In genomic region chr2:3667151-3667631, GRCh38 we compare ENCODE assay signal across 17 cellular contexts. TPM values are rescaled to one million over a fixed set of nuclear protein-coding genes. Genes with fewer than 3 reads are reported as not detected.
DNase-seq lines count a peak whose midpoint lies in the region; ATAC-seq, FAIRE-seq and TF ChIP-seq lines count a peak whose summit lies in the region.
"Had no signal": no experiment of that assay in that cellular context is flagged by ENCODE, and none has a peak within 500 bp of the region (broad histone marks: within the 10 kb centered on the region; RNA-seq: fewer than 3 reads in every experiment).

No MANE protein-coding gene starts in this region.

- no peaks in the 10 kb centered on the region for H3K27me3 ChIP-seq in BE2C
- H3K27me3 ChIP-seq in keratinocyte (ENCODE audit: control insufficient read depth, extremely low read depth, insufficient read depth, low read length): no peaks in the 10 kb centered on the region
- no peaks in the 10 kb centered on the region for H3K27me3 ChIP-seq in prostate gland (replicated peaks; ENCODE audit: insufficient read depth)

- peak overlapping the region; percentile 31 for H3K4me2 ChIP-seq in keratinocyte (ENCODE audit: control insufficient read depth, extremely low read depth, insufficient read depth, low read depth, low read length)

- dilution Hi-C loops in keratinocyte (cut with MboI; ENCODE audit: extremely low pct_ligation_motif_present, low sequenced_read_pairs): no loop called here

- peak; percentile 57 for DNase-seq in BE2C
- peak; percentile 90 for DNase-seq in GM12865 (ENCODE audit: low read depth)
- peak; percentile 63 for DNase-seq in NCI-H524 treated with DMSO at 0.1 percent for 48 hours (lab: John Stamatoyannopoulos, UW)
- no peak for DNase-seq in keratinocyte (ENCODE audit: low read depth, low spot score)
- no peak for DNase-seq in prostate gland (ENCODE audit: low spot score)
- DNase-seq in activated naive CD4-positive, alpha-beta T cell (lab: John Stamatoyannopoulos, UW): no peak
- no peak for DNase-seq in mucosa of descending colon
- DNase-seq: anterior cingulate cortex; H7; left colon; NCI-H2081; stimulated activated naive B cell treated with anti-CD40 and anti-IgM and Interleukin-4, amounts not matched to agents 10 μg/mL and 1 μg/mL and 100 μg/mL, for 72 hours had no signal

- peak; percentile 5 for FAIRE-seq in keratinocyte (lab: Jason Lieb, UNC)

- H4K20me1 ChIP-seq in keratinocyte (ENCODE audit: control insufficient read depth, extremely low read depth, insufficient read depth, low read length): no peaks in the 10 kb centered on the region

- no peaks in the 10 kb centered on the region for H3K9me1 ChIP-seq in keratinocyte (ENCODE audit: control insufficient read depth, extremely low read depth, insufficient read depth, low read length)

- no peak overlapping the region for H3K9ac ChIP-seq in keratinocyte (ENCODE audit: control insufficient read depth, extremely low read depth, insufficient read depth, low read length)

- no peak overlapping the region for H3K27ac ChIP-seq in keratinocyte (ENCODE audit: control insufficient read depth, insufficient read depth, low read length)
- H3K27ac ChIP-seq in prostate gland: no peak overlapping the region
- H3K27ac ChIP-seq: gastroesophageal sphincter had no signal

- no peak for TF ChIP-seq POLR2A in prostate gland (IDR thresholded peaks at IDR 0.05)

- no peaks in the 10 kb centered on the region for H3K79me2 ChIP-seq in keratinocyte (ENCODE audit: control insufficient read depth, insufficient read depth, low read length)

- H3K4me1 ChIP-seq in BE2C (no peaks in the 10 kb centered on the region), keratinocyte (ENCODE audit: control insufficient read depth, extremely low read depth, insufficient read depth, low read length) (peaks cover 12% of the 10 kb centered on the region), prostate gland (replicated peaks) (no peaks in the 10 kb centered on the region), mucosa of descending colon (ENCODE audit: low read depth) (no peaks in the 10 kb centered on the region)

- no peaks in the 10 kb centered on the region; the same call in 1 of the 2 replicates for H3K9me3 ChIP-seq in BE2C
- no peaks in the 10 kb centered on the region for H3K9me3 ChIP-seq in keratinocyte (ENCODE audit: control insufficient read depth, low read depth, low read length)
- H3K9me3 ChIP-seq in prostate gland: no peaks in the 10 kb centered on the region
- H3K9me3 ChIP-seq in mucosa of descending colon: no peaks in the 10 kb centered on the region
- H3K9me3 ChIP-seq: gastroesophageal sphincter had no signal

- H2AFZ ChIP-seq in keratinocyte (ENCODE audit: control insufficient read depth, low read length): no peak overlapping the region

- no peak for ATAC-seq in GM18520 (IDR thresholded peaks at IDR 0.05; ENCODE audit: unreplicated experiment)
- no peak for ATAC-seq in mucosa of descending colon
- ATAC-seq: gastroesophageal sphincter; left colon; stimulated activated naive B cell treated with anti-CD40 and anti-IgM and Interleukin-4, amounts not matched to agents 10 μg/mL and 1 μg/mL and 100 μg/mL, for 72 hours had no signal

- TF ChIP-seq CTCF in BE2C (IDR thresholded peaks at IDR 0.05; ENCODE audit: low read depth, low read length): peak; percentile 24; the same call in 1 of the 2 replicates
- TF ChIP-seq CTCF in GM12865 (IDR thresholded peaks at IDR 0.05; ENCODE audit: insufficient read depth, low read depth, low read length, missing control alignments): no peak
- TF ChIP-seq CTCF in keratinocyte (optimal IDR thresholded peaks at IDR 0.05 in 1 of 3, IDR thresholded peaks at IDR 0.05 in 1 of 3, conservative IDR thresholded peaks at IDR 0.05 in 1 of 3; ENCODE audit: extremely low read depth in 1 of 3, insufficient read depth in 2 of 3, low read length in 3 of 3): no peak
- no peak for TF ChIP-seq CTCF in prostate gland (IDR thresholded peaks at IDR 0.05)
- TF ChIP-seq CTCF in mucosa of descending colon (IDR thresholded peaks at IDR 0.05): no peak

- WGBS in prostate gland: 63% methylated on average over 23 of the region's 23 CpGs

- H3K36me3 ChIP-seq in BE2C: no peaks in the 10 kb centered on the region
- H3K36me3 ChIP-seq in keratinocyte (ENCODE audit: control insufficient read depth in 2 of 2, extremely low read depth in 1 of 2, insufficient read depth in 2 of 2, low read length in 2 of 2): no peaks in the 10 kb centered on the region
- no peaks in the 10 kb centered on the region for H3K36me3 ChIP-seq in prostate gland
- H3K36me3 ChIP-seq in mucosa of descending colon (ENCODE audit: low read depth): no peaks in the 10 kb centered on the region
- H3K36me3 ChIP-seq: gastroesophageal sphincter had no signal

- intact Hi-C loops in prostate gland (cut with DNase I): no loop called here
- intact Hi-C loops in mucosa of descending colon (cut with DNase I, micrococcal nuclease): no loop called here

- H3K4me3 ChIP-seq in BE2C (ENCODE audit: low read depth, low read length): peak overlapping the region; percentile 39
- no peak overlapping the region for H3K4me3 ChIP-seq in GM12865 (ENCODE audit: low read depth, low read length)
- H3K4me3 ChIP-seq in keratinocyte (ENCODE audit: control insufficient read depth in 2 of 3, extremely low read depth in 1 of 3, insufficient read depth in 2 of 3, low read depth in 1 of 3, low read length in 3 of 3): no peak overlapping the region
- no peak overlapping the region for H3K4me3 ChIP-seq in prostate gland
- no peak overlapping the region for H3K4me3 ChIP-seq in mucosa of descending colon
- H3K4me3 ChIP-seq: gastroesophageal sphincter had no signal

RNA-seq across cellular contexts. Expression of gene ALLC, which starts 9.2 kb away (rescaled TPM):
- polyA plus RNA-seq in BE2C (2012; ENCODE audit: insufficient read depth, insufficient read length, low read depth): not detected
- not detected in 3 replicates for polyA plus RNA-seq in keratinocyte
- not detected for polyA plus RNA-seq in keratinocyte (2011; ENCODE audit: low read depth)
- not detected in 2 replicates for polyA plus RNA-seq in keratinocyte (2011; cell fraction: cytosol; rRNA removed)
- polyA plus RNA-seq in keratinocyte (2011; cell fraction: nucleus; rRNA removed): not detected in 2 replicates
- polyA plus RNA-seq in keratinocyte (2012; ENCODE audit: low replicate concordance): not detected in 2 replicates
- polyA minus RNA-seq in keratinocyte: not detected in 3 replicates
- polyA minus RNA-seq in keratinocyte (2011; cell fraction: cytosol; rRNA and poly(A)+ RNA removed): not detected
- polyA minus RNA-seq in keratinocyte (2011; cell fraction: nucleus; rRNA and poly(A)+ RNA removed): not detected in 2 replicates
- total RNA-seq in prostate gland (1 to 10 TPM in 1 of 2 donors, not detected in 1; 5.2 TPM), mucosa of descending colon (not detected)
- total RNA-seq: CD4-positive, alpha-beta T cell; dermis microvascular lymphatic vessel endothelial cell; gastroesophageal sphincter; H7; left colon had no signal
- polyA plus RNA-seq: IgD-negative memory B cell had no signal

RNA-seq across cellular contexts. Expression of gene DCDC2C, which starts 36.2 kb away (rescaled TPM):
- polyA plus RNA-seq in BE2C (2012; ENCODE audit: insufficient read depth, insufficient read length, low read depth): not detected
- not detected in 3 replicates for polyA plus RNA-seq in keratinocyte
- polyA plus RNA-seq in keratinocyte (2011; ENCODE audit: low read depth): not detected
- polyA plus RNA-seq in keratinocyte (2011; cell fraction: cytosol; rRNA removed): not detected in 2 replicates
- not detected in 2 replicates for polyA plus RNA-seq in keratinocyte (2011; cell fraction: nucleus; rRNA removed)
- 0.27 TPM in 1 of 2 replicates, not detected in the other for polyA plus RNA-seq in keratinocyte (2012; ENCODE audit: low replicate concordance)
- not detected in 3 replicates for polyA minus RNA-seq in keratinocyte
- polyA minus RNA-seq in keratinocyte (2011; cell fraction: cytosol; rRNA and poly(A)+ RNA removed): not detected
- not detected in 2 replicates for polyA minus RNA-seq in keratinocyte (2011; cell fraction: nucleus; rRNA and poly(A)+ RNA removed)
- 1 to 10 TPM in 1 of 2 donors, not detected in 1; 5.9 TPM for total RNA-seq in prostate gland
- total RNA-seq in mucosa of descending colon: under 1 TPM in 1 of 3 donors, not detected in 2; 0.35 TPM
- total RNA-seq: CD4-positive, alpha-beta T cell; H7; left colon had no signal
- polyA plus RNA-seq: IgD-negative memory B cell had no signal

Comparison
In these comparisons a context has a peak if more than half of its experiments do, and no peak if none do; other contexts are left out.
1. DNase-seq: peak in BE2C (single experiment), GM12865 (single experiment) and NCI-H524 treated with DMSO at 0.1 percent for 48 hours (single experiment); none in keratinocyte (single experiment), prostate gland (single experiment), activated naive CD4-positive, alpha-beta T cell (0 of 4) and mucosa of descending colon (0 of 3).